1 cellular context compared by ENCODE assay signal in genomic region chr19:33373701-33374405, GRCh38.
A peak's percentile ranks its signal among the peaks of the same experiment; 100 is the strongest.
TF ChIP-seq lines count a peak whose summit lies in the region.

Gene CEBPG, plus strand, starts transcription at chr19:33373709. Its CDS starts 5,531 bp downstream, at chr19:33379240.

TF ChIP-seq in HepG2, 621 proteins besides CTCF, POLR2A, EP300 and RAD21 (continued from another document and continues in another):
- TF ChIP-seq ZBTB10 (CRISPR knock-in tag; IDR thresholded peaks at IDR 0.05; ENCODE audit: borderline replicate concordance) (peak; percentile 32; the same call in 1 of the 2 replicates), LBX2 (CRISPR knock-in tag; IDR thresholded peaks at IDR 0.05; ENCODE audit: borderline replicate concordance) (0 out of 2 replicates have a peak, but pooled peaks have one; percentile 37), MBNL3 (CRISPR knock-in tag; conservative IDR thresholded peaks at IDR 0.05) (no peak), ZNF703 (CRISPR knock-in tag; IDR thresholded peaks at IDR 0.05; ENCODE audit: borderline replicate concordance) (no peak), RAD51 (IDR thresholded peaks at IDR 0.05; ENCODE audit: borderline replicate concordance) (no peak), CBFB (CRISPR knock-in tag; IDR thresholded peaks at IDR 0.05) (0 out of 2 replicates have a peak, but pooled peaks have one; percentile 10), ZNF552 (CRISPR knock-in tag; IDR thresholded peaks at IDR 0.05; ENCODE audit: borderline replicate concordance) (no peak), ATF7-NPFF (CRISPR knock-in tag; IDR thresholded peaks at IDR 0.05; ENCODE audit: low read depth) (peak; percentile 81; the same call in 1 of the 2 replicates), SKI (IDR thresholded peaks at IDR 0.05; ENCODE audit: partially characterized antibody) (peak; percentile 31), KDM5A (IDR thresholded peaks at IDR 0.05; ENCODE audit: borderline replicate concordance, low read length) (peak; percentile 53; the same call in 1 of the 2 replicates), ZFY (CRISPR knock-in tag; IDR thresholded peaks at IDR 0.05) (peak; percentile 98), KLF11 (CRISPR knock-in tag; IDR thresholded peaks at IDR 0.05) (no peak), AGO1 (IDR thresholded peaks at IDR 0.05; ENCODE audit: low read depth, low read length, poor library complexity, severe bottlenecking) (peak; percentile 22), ZNF674 (CRISPR knock-in tag; IDR thresholded peaks at IDR 0.05; ENCODE audit: low read depth) (0 out of 2 replicates have a peak, but pooled peaks have one; percentile 8), THYN1 (CRISPR knock-in tag; IDR thresholded peaks at IDR 0.05; ENCODE audit: borderline replicate concordance, low read depth) (no peak), HIVEP1 (CRISPR knock-in tag; IDR thresholded peaks at IDR 0.05) (0 out of 2 replicates have a peak, but pooled peaks have one; percentile 49), CEBPG (CRISPR knock-in tag; IDR thresholded peaks at IDR 0.05) (peak; percentile 14; the same call in 1 of the 2 replicates), ZNF687 (CRISPR knock-in tag; IDR thresholded peaks at IDR 0.05) (peak; percentile 66; the same call in 1 of the 2 replicates), BCL6 (CRISPR knock-in tag; IDR thresholded peaks at IDR 0.05) (0 out of 2 replicates have a peak, but pooled peaks have one; percentile 6), NFYB (CRISPR knock-in tag; IDR thresholded peaks at IDR 0.05) (no peak), MIER2 (CRISPR knock-in tag; IDR thresholded peaks at IDR 0.05) (no peak), ZNF547 (CRISPR knock-in tag; IDR thresholded peaks at IDR 0.05) (peak; percentile 55), ATF4 (CRISPR knock-in tag; IDR thresholded peaks at IDR 0.05) (peak; percentile 94 to 95), ZNF451 (CRISPR knock-in tag; IDR thresholded peaks at IDR 0.05) (peak; percentile 65; the same call in 1 of the 2 replicates), ZNF737 (CRISPR knock-in tag; IDR thresholded peaks at IDR 0.05; ENCODE audit: borderline replicate concordance) (no peak), MAF1 (CRISPR knock-in tag; IDR thresholded peaks at IDR 0.05; ENCODE audit: borderline replicate concordance) (no peak), SALL2 (CRISPR knock-in tag; IDR thresholded peaks at IDR 0.05) (peak; percentile 92), ZNF768 (CRISPR knock-in tag; IDR thresholded peaks at IDR 0.05) (0 out of 2 replicates have a peak, but pooled peaks have one; percentile 54), XRCC5 (optimal IDR thresholded peaks at IDR 0.05; ENCODE audit: low read length) (no peak), ELK4 (CRISPR knock-in tag; IDR thresholded peaks at IDR 0.05; ENCODE audit: borderline replicate concordance) (0 out of 2 replicates have a peak, but pooled peaks have one; percentile 35), NONO (IDR thresholded peaks at IDR 0.05) (no peak), NONO (CRISPR knock-in tag; conservative IDR thresholded peaks at IDR 0.05) (0 out of 2 replicates have a peak, but pooled peaks have one; percentile 38), EED (CRISPR knock-in tag; IDR thresholded peaks at IDR 0.05) (no peak), NFIC (IDR thresholded peaks at IDR 0.05; ENCODE audit: low read length) (no peak), MAZ (IDR thresholded peaks at IDR 0.05; ENCODE audit: borderline replicate concordance, low read depth, low read length) (peak; percentile 44; the same call in 1 of the 2 replicates), MAZ (CRISPR knock-in tag; IDR thresholded peaks at IDR 0.05; ENCODE audit: low read depth) (peak; percentile 77; the same call in 1 of the 2 replicates), SNAI1 (CRISPR knock-in tag; IDR thresholded peaks at IDR 0.05; ENCODE audit: borderline replicate concordance) (0 out of 2 replicates have a peak, but pooled peaks have one; percentile 6), NFKB2 (CRISPR knock-in tag; IDR thresholded peaks at IDR 0.05; ENCODE audit: borderline replicate concordance) (no peak; the same call in 1 of the 2 replicates)
- TF ChIP-seq, protein P1, sequence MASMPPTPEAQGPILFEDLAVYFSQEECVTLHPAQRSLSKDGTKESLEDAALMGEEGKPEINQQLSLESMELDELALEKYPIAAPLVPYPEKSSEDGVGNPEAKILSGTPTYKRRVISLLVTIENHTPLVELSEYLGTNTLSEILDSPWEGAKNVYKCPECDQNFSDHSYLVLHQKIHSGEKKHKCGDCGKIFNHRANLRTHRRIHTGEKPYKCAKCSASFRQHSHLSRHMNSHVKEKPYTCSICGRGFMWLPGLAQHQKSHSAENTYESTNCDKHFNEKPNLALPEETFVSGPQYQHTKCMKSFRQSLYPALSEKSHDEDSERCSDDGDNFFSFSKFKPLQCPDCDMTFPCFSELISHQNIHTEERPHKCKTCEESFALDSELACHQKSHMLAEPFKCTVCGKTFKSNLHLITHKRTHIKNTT (CRISPR knock-in tag; IDR thresholded peaks at IDR 0.05), result no peak
- TF ChIP-seq, protein P2, sequence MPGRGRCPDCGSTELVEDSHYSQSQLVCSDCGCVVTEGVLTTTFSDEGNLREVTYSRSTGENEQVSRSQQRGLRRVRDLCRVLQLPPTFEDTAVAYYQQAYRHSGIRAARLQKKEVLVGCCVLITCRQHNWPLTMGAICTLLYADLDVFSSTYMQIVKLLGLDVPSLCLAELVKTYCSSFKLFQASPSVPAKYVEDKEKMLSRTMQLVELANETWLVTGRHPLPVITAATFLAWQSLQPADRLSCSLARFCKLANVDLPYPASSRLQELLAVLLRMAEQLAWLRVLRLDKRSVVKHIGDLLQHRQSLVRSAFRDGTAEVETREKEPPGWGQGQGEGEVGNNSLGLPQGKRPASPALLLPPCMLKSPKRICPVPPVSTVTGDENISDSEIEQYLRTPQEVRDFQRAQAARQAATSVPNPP (CRISPR knock-in tag; IDR thresholded peaks at IDR 0.05), result 0 out of 2 replicates have a peak, but pooled peaks have one; percentile 46
- TF ChIP-seq, protein P3, sequence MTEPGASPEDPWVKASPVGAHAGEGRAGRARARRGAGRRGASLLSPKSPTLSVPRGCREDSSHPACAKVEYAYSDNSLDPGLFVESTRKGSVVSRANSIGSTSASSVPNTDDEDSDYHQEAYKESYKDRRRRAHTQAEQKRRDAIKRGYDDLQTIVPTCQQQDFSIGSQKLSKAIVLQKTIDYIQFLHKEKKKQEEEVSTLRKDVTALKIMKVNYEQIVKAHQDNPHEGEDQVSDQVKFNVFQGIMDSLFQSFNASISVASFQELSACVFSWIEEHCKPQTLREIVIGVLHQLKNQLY (CRISPR knock-in tag; IDR thresholded peaks at IDR 0.05), result no peak
- TF ChIP-seq, protein P4, sequence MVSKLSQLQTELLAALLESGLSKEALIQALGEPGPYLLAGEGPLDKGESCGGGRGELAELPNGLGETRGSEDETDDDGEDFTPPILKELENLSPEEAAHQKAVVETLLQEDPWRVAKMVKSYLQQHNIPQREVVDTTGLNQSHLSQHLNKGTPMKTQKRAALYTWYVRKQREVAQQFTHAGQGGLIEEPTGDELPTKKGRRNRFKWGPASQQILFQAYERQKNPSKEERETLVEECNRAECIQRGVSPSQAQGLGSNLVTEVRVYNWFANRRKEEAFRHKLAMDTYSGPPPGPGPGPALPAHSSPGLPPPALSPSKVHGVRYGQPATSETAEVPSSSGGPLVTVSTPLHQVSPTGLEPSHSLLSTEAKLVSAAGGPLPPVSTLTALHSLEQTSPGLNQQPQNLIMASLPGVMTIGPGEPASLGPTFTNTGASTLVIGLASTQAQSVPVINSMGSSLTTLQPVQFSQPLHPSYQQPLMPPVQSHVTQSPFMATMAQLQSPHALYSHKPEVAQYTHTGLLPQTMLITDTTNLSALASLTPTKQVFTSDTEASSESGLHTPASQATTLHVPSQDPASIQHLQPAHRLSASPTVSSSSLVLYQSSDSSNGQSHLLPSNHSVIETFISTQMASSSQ (IDR thresholded peaks at IDR 0.05; ENCODE audit: low read depth), result no peak
- TF ChIP-seq, protein P4 (CRISPR knock-in tag; IDR thresholded peaks at IDR 0.05; ENCODE audit: borderline replicate concordance), result no peak
- TF ChIP-seq, protein P5, sequence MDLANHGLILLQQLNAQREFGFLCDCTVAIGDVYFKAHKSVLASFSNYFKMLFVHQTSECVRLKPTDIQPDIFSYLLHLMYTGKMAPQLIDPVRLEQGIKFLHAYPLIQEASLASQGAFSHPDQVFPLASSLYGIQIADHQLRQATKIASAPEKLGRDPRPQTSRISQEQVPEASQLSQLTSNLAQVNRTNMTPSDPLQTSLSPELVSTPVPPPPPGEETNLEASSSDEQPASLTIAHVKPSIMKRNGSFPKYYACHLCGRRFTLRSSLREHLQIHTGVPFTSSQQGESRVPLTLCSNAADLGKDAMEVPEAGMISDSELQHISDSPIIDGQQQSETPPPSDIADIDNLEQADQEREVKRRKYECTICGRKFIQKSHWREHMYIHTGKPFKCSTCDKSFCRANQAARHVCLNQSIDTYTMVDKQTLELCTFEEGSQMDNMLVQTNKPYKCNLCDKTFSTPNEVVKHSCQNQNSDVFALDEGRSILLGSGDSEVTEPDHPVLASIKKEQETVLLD (CRISPR knock-in tag; IDR thresholded peaks at IDR 0.05; ENCODE audit: low read depth), result peak; percentile 73
